Comparison of ENCODE assay signal across 16 cellular contexts in genomic region chr9:132031467-132031866, GRCh38. TPM values are rescaled to one million over a fixed set of nuclear protein-coding genes. Genes with fewer than 3 reads are reported as not detected.
A peak's percentile ranks its signal among the peaks of the same experiment; 100 is the strongest.
DNase-seq lines count a peak whose midpoint lies in the region; ATAC-seq and TF ChIP-seq lines count a peak whose summit lies in the region.
"Had no signal": no experiment of that assay in that cellular context is flagged by ENCODE, and none has a peak within 500 bp of the region (broad histone marks: within the 10 kb centered on the region; RNA-seq: fewer than 3 reads in every experiment).

No MANE protein-coding gene starts in this region.

- peak overlapping the region; percentile 26 for H3K27ac ChIP-seq in cardiac muscle cell
- H3K27ac ChIP-seq: 22Rv1, C4-2B, GM23248 had no signal

- no peak for ATAC-seq in Right ventricle myocardium superior (ENCODE audit: poor library complexity)
- ATAC-seq: HCT116 had no signal

- peaks cover 0 to 3% (median 0%) of the 10 kb centered on the region in 3 donors for H3K27me3 Mint-ChIP-seq in immature natural killer cell (ENCODE audit: low read depth in 3 of 3)
- H3K27me3 Mint-ChIP-seq: B cell; CD4-positive, alpha-beta memory T cell had no signal

- H3K27me3 ChIP-seq in cardiac muscle cell = no peaks in the 10 kb centered on the region

- peak overlapping the region in 2 of 6 donors; percentile 29 to 64 for H3K27ac Mint-ChIP-seq in immature natural killer cell
- H3K27ac Mint-ChIP-seq: B cell had no signal

- DNase-seq in cardiac muscle cell (ENCODE audit: low read depth in 1 of 2, low spot score in 1 of 2) = no peak
- DNase-seq in Right ventricle myocardium superior = no peak
- peak; percentile 54 for DNase-seq in dedifferentiated amniotic fluid mesenchymal stem cell (ENCODE audit: extremely low spot score)
- no peak for DNase-seq in immature natural killer cell
- no peak for DNase-seq in NCI-H2107 treated with DMSO at 0.1 percent for 48 hours (lab: John Stamatoyannopoulos, UW; ENCODE audit: unreplicated experiment)
- DNase-seq in activated CD4-positive, alpha-beta T cell treated with anti-CD3 and anti-CD28 coated beads for 1 hour = no peak
- DNase-seq in NCI-H1105 (lab: John Stamatoyannopoulos, UW) = no peak
- DNase-seq in head of caudate nucleus = no peak
- DNase-seq: CD4-positive, alpha-beta memory T cell; DMS79; GM23248 had no signal

- intact Hi-C loops in Right ventricle myocardium superior (cut with DNase I) (no loop called here), head of caudate nucleus (cut with DNase I) (no loop called here)

- H3K9me3 Mint-ChIP-seq in immature natural killer cell = no peaks in the 10 kb centered on the region
- H3K9me3 Mint-ChIP-seq: CD4-positive, alpha-beta memory T cell had no signal

- H3K4me1 Mint-ChIP-seq in immature natural killer cell = peaks cover 49 to 80% of the 10 kb centered on the region in 2 donors

- no peak for TF ChIP-seq CTCF in cardiac muscle cell (IDR thresholded peaks at IDR 0.05; ENCODE audit: low read depth, low read length)

- H3K4me3 ChIP-seq in cardiac muscle cell = no peak overlapping the region
- H3K4me3 ChIP-seq: GM12878, GM23248 had no signal

- H3K36me3 ChIP-seq in cardiac muscle cell = no peaks in the 10 kb centered on the region

- H3K36me3 Mint-ChIP-seq in immature natural killer cell = no peaks in the 10 kb centered on the region
- H3K36me3 Mint-ChIP-seq: CD4-positive, alpha-beta memory T cell had no signal

- no peaks in the 10 kb centered on the region for H3K9me3 ChIP-seq in cardiac muscle cell (ENCODE audit: low read depth)

- H3K4me1 ChIP-seq in cardiac muscle cell (ENCODE audit: low read depth) = peaks cover 36% of the 10 kb centered on the region

- peak overlapping the region in 3 of 5 donors; percentile 59 to 82 (median 77) for H3K4me3 Mint-ChIP-seq in immature natural killer cell
- H3K4me3 Mint-ChIP-seq: B cell; CD4-positive, alpha-beta memory T cell had no signal

RNA-seq across cellular contexts. Expression of gene MED27, which starts 48.2 kb away (rescaled TPM):
- total RNA-seq in cardiac muscle cell (18.3 and 30.2 TPM in 2 replicates), Right ventricle myocardium superior (13.7 TPM)
- polyA plus RNA-seq in cardiac muscle cell (50.9 and 69.2 TPM in 2 replicates), immature natural killer cell (10 to 100 TPM; 46.3 to 90.1 (median 53.7) TPM)
